In genomic region chr18:3041857-3042256, GRCh38 we compare ENCODE assay signal across 24 cellular contexts. TPM values are rescaled to one million over a fixed set of nuclear protein-coding genes. Genes with fewer than 3 reads are reported as not detected.
A peak's percentile ranks its signal among the peaks of the same experiment; 100 is the strongest.
DNase-seq lines count a peak whose midpoint lies in the region; ATAC-seq, FAIRE-seq and TF ChIP-seq lines count a peak whose summit lies in the region.
"Had no signal": no experiment of that assay in that cellular context is flagged by ENCODE, and none has a peak within 500 bp of the region (broad histone marks: within the 10 kb centered on the region; RNA-seq: fewer than 3 reads in every experiment).

No MANE protein-coding gene starts in this region.

- H3K79me2 ChIP-seq in Loucy (ENCODE audit: insufficient read depth, low read length): no peaks in the 10 kb centered on the region
- no peaks in the 10 kb centered on the region for H3K79me2 ChIP-seq in K562 (ENCODE audit: control insufficient read depth, insufficient read depth, low read length)

- TF ChIP-seq RAD21 in K562 (CRISPR knock-in tag; conservative IDR thresholded peaks at IDR 0.05 in 1 of 2, IDR thresholded peaks at IDR 0.05 in 1 of 2): no peak

- H3K9me3 Mint-ChIP-seq in progenitor cell of endocrine pancreas (ENCODE audit: low read depth): no peaks in the 10 kb centered on the region
- H3K9me3 Mint-ChIP-seq: activated CD8-positive, alpha-beta T cell treated with anti-CD3 and anti-CD28 coated beads for 36 hours had no signal

- no peaks in the 10 kb centered on the region for H3K9me1 ChIP-seq in K562 (ENCODE audit: control insufficient read depth, insufficient read depth, low read length)

- no peak for TF ChIP-seq EP300 in K562 (IDR thresholded peaks at IDR 0.05; ENCODE audit: low read length)

- H3K4me2 ChIP-seq in Loucy (ENCODE audit: low read depth, low read length, poor library complexity, severe bottlenecking) (no peak overlapping the region), K562 (ENCODE audit: insufficient read depth, low read length) (no peak overlapping the region)

- H2AFZ ChIP-seq in Loucy (ENCODE audit: low read length): peak overlapping the region; percentile 55; the same call in 1 of the 2 replicates
- H2AFZ ChIP-seq in K562 (ENCODE audit: low read depth, low read length): peak overlapping the region; percentile 3

- H3K27me3 ChIP-seq in Loucy (ENCODE audit: insufficient read depth, low read length, poor library complexity, severe bottlenecking) (no peaks in the 10 kb centered on the region), K562 (ENCODE audit: control insufficient read depth in 2 of 2, insufficient read depth in 2 of 2, low read length in 2 of 2) (no peaks in the 10 kb centered on the region)
- H3K27me3 ChIP-seq: body of pancreas, vagina had no signal

- no peak for FAIRE-seq in K562 (lab: Jason Lieb, UNC)
- FAIRE-seq: H1 had no signal

- H3K9me2 ChIP-seq in Loucy (replicated peaks; ENCODE audit: low read depth, low read length): no peaks in the 10 kb centered on the region

- WGBS in K562 (ENCODE audit: insufficient coverage, low coverage, missing lambda C conversion rate): 44% methylated on average over 5 of the region's 5 CpGs

- no peaks in the 10 kb centered on the region for H3F3A ChIP-seq in Loucy (ENCODE audit: low read depth)

- POLR2A ChIA-PET in K562 (lab: Yijun Ruan, JAX) (interaction anchor here (0.9 to 1.3 kb wide), 4 partner anchors 9 to 51 kb away, joined by 3 to 4 read pairs (median 3); no protein-coding TSS in a partner anchor), RWPE1 (lab: Yijun Ruan, JAX; ENCODE audit: low non-redundant PET) (no interaction called here)

- H3K9ac ChIP-seq in Loucy (ENCODE audit: low read depth, low read length, poor library complexity, severe bottlenecking) (no peak overlapping the region), K562 (ENCODE audit: insufficient read depth in 1 of 2, low read depth in 2 of 2, low read length in 2 of 2) (no peak overlapping the region)

- no peaks in the 10 kb centered on the region for H3K36me3 Mint-ChIP-seq in progenitor cell of endocrine pancreas (ENCODE audit: insufficient read depth)

- CTCF ChIA-PET in K562 (lab: Yijun Ruan, JAX; ENCODE audit: low intra/inter-chr PET ratio) (no interaction called here), RWPE1 (lab: Yijun Ruan, JAX) (no interaction called here)

- H3K4me3 Mint-ChIP-seq in progenitor cell of endocrine pancreas (ENCODE audit: low read depth): no peak overlapping the region
- H3K4me3 Mint-ChIP-seq: activated CD8-positive, alpha-beta T cell treated with anti-CD3 and anti-CD28 coated beads for 36 hours had no signal

- H3K4me1 ChIP-seq in Loucy (ENCODE audit: insufficient read depth, low read length, poor library complexity, severe bottlenecking): peaks cover 12% of the 10 kb centered on the region
- peaks cover 20 to 23% of the 10 kb centered on the region in 2 experiments for H3K4me1 ChIP-seq in K562 (replicated peaks in 1 of 2; ENCODE audit: control insufficient read depth in 2 of 2, insufficient read depth in 2 of 2, low read length in 2 of 2)
- H3K4me1 ChIP-seq: vagina had no signal

- H3K4me3 ChIP-seq in Loucy (ENCODE audit: low read length, poor library complexity, severe bottlenecking) (no peak overlapping the region), K562 (no peak overlapping the region)
- H3K4me3 ChIP-seq: body of pancreas, thoracic aorta, vagina had no signal

- DNase-seq in DMS 273 treated with DMSO at 0.1 percent for 48 hours (lab: John Stamatoyannopoulos, UW) (peak; percentile 33), K562 (ENCODE audit: extremely low read depth in 1 of 4, low spot score in 3 of 4) (no peak), progenitor cell of endocrine pancreas (ENCODE audit: low spot score, unreplicated experiment) (no peak), RWPE1 (ENCODE audit: low spot score) (no peak)
- DNase-seq: activated CD8-positive, alpha-beta T cell treated with anti-CD3 and anti-CD28 coated beads for 36 hours; body of pancreas; DMS153; effector CD4-positive, alpha-beta T cell; Kasumi-1; kidney glomerular epithelial cell; NCI-H1105 treated with DMSO at 0.1 percent for 48 hours; NCI-H2029 treated with DMSO at 0.1 percent for 48 hours; NK-92 treated with Interleukin-12 subunit alpha and Interleukin-12 subunit beta, amount 100 ng/mL, for 24 hours; SIG-M5; stimulated activated CD4-positive, alpha-beta T cell treated with anti-CD3 and anti-CD28 coated beads, Interleukin-4, amount 100 ng/mL, for 1 hour; stimulated activated naive CD4-positive, alpha-beta T cell treated with Interleukin-2 at 50 U/mL for 16 hours had no signal

- H3K27me3 Mint-ChIP-seq in progenitor cell of endocrine pancreas: no peaks in the 10 kb centered on the region
- H3K27me3 Mint-ChIP-seq: activated CD8-positive, alpha-beta T cell treated with anti-CD3 and anti-CD28 coated beads for 36 hours had no signal

- BruUV-seq in K562 (replicated peaks; lab: Mats Ljungman, UMichigan): no TSS peak

- TF ChIP-seq CTCF in Loucy (conservative IDR thresholded peaks at IDR 0.05; ENCODE audit: low read length) (no peak), K562 (IDR thresholded peaks at IDR 0.05 in 2 of 3, conservative IDR thresholded peaks at IDR 0.05 in 1 of 3; ENCODE audit: insufficient read depth in 2 of 3, low read depth in 1 of 3, low read length in 3 of 3) (no peak), progenitor cell of endocrine pancreas (IDR thresholded peaks at IDR 0.05; ENCODE audit: unreplicated experiment) (no peak), RWPE1 (conservative IDR thresholded peaks at IDR 0.05; ENCODE audit: low read depth) (no peak)

- H3K27ac ChIP-seq in K562 (ENCODE audit: extremely low read depth, low read depth, low read length) (no peak overlapping the region), RWPE1 (no peak overlapping the region)
- H3K27ac ChIP-seq: body of pancreas, thoracic aorta, vagina had no signal

- ATAC-seq in K562 (no peak), HG03159 (IDR thresholded peaks at IDR 0.05; ENCODE audit: unreplicated experiment) (no peak), GM21786 (IDR thresholded peaks at IDR 0.05; ENCODE audit: unreplicated experiment) (no peak)
- ATAC-seq: activated CD4-positive, CD25-positive, alpha-beta regulatory T cell treated with anti-CD3 and anti-CD28 coated beads, Interleukin-2, amount 50 U/mL, for 24 hours; activated CD8-positive, alpha-beta T cell treated with anti-CD3 and anti-CD28 coated beads for 36 hours; body of pancreas; Panc1 had no signal

- intact Hi-C loops in K562 (cut with micrococcal nuclease): no loop called here

- H3K27ac Mint-ChIP-seq in progenitor cell of endocrine pancreas: peak overlapping the region; percentile 11
- H3K27ac Mint-ChIP-seq: activated CD8-positive, alpha-beta T cell treated with anti-CD3 and anti-CD28 coated beads for 36 hours had no signal

- no peaks in the 10 kb centered on the region for H3K36me3 ChIP-seq in Loucy (ENCODE audit: insufficient read depth, low read length)
- H3K36me3 ChIP-seq in K562 (ENCODE audit: control insufficient read depth, insufficient read depth, low read length): no peaks in the 10 kb centered on the region
- H3K36me3 ChIP-seq: thoracic aorta, vagina had no signal

- no peaks in the 10 kb centered on the region for H3K9me3 ChIP-seq in Loucy (ENCODE audit: insufficient read depth, low read depth, low read length)
- no peaks in the 10 kb centered on the region for H3K9me3 ChIP-seq in K562 (replicated peaks; ENCODE audit: control insufficient read depth, insufficient read depth, low read depth, low read length)
- H3K9me3 ChIP-seq: body of pancreas, thoracic aorta, vagina had no signal

- in situ Hi-C loops in K562 (cut with MboI): no loop called here

- no peaks in the 10 kb centered on the region for H4K20me1 ChIP-seq in Loucy (ENCODE audit: insufficient read depth, low read length, poor library complexity, severe bottlenecking)
- no peaks in the 10 kb centered on the region for H4K20me1 ChIP-seq in K562 (replicated peaks; ENCODE audit: control insufficient read depth, insufficient read depth, low read length)

- H3K4me1 Mint-ChIP-seq in progenitor cell of endocrine pancreas (ENCODE audit: low read depth): peaks cover 32% of the 10 kb centered on the region

- no peak for TF ChIP-seq POLR2A in K562 (conservative IDR thresholded peaks at IDR 0.05)

RNA-seq across cellular contexts. Expression of gene LPIN2, which starts 28.9 kb away (rescaled TPM):
- 45.6 and 69.6 TPM in 2 replicates for total RNA-seq in K562 (2011; cell fraction: chromatin; rRNA removed; ENCODE audit: low replicate concordance)
- total RNA-seq in K562 (2011; cell fraction: nucleolus; rRNA removed): 29.0 and 29.5 TPM in 2 replicates
- 35.7 and 37.3 TPM in 2 replicates for total RNA-seq in K562 (2011; cell fraction: nucleoplasm; rRNA removed)
- total RNA-seq in K562 (2014; rRNA removed) (21.0 and 23.3 TPM in 2 replicates), K562 (2014; rRNA removed; fragmentation: Illumina TruSeq; extraction: Trizol) (20.6 and 23.5 TPM in 2 replicates), K562 (2015; rRNA removed; fragmentation: Illumina TruSeq; extraction: Trizol) (24.3 and 25.3 TPM in 2 replicates), K562 (2021) (26.1 and 31.7 TPM in 2 replicates), progenitor cell of endocrine pancreas (22.8 and 25.9 TPM in 2 replicates)
- polyA plus RNA-seq in K562 (2011; rRNA removed) (33.2 and 34.8 TPM in 2 replicates), K562 (2014; fragmentation: Illumina TruSeq; extraction: Trizol) (24.2 and 30.3 TPM in 2 replicates), K562 (2014; fragmentation: Nextera tagmentation; extraction: Ambion mirVana) (1 to 10 TPM; 5.2 to 7.6 TPM), K562 (2014; rRNA removed) (23.0 and 24.6 TPM in 2 replicates)
- 17.2 and 25.7 TPM in 2 replicates for polyA plus RNA-seq in K562 (2011; cell fraction: cytosol; rRNA removed)
- polyA plus RNA-seq in K562 (2011; cell fraction: nucleus; rRNA removed): 37.4 and 44.9 TPM in 2 replicates
- 18.3 and 28.4 TPM in 2 replicates for polyA plus RNA-seq in K562 (2012)
- 41.5 and 47.0 TPM in 2 replicates for polyA minus RNA-seq in K562 (2011; rRNA and poly(A)+ RNA removed)
- polyA minus RNA-seq in K562 (2011; cell fraction: cytosol; rRNA and poly(A)+ RNA removed): 22.2 and 22.3 TPM in 2 replicates
- 20.3 and 39.2 TPM in 2 replicates for polyA minus RNA-seq in K562 (2011; cell fraction: nucleus; rRNA and poly(A)+ RNA removed)
